8 cellular contexts compared by ENCODE assay signal in the genomic region with DNA sequence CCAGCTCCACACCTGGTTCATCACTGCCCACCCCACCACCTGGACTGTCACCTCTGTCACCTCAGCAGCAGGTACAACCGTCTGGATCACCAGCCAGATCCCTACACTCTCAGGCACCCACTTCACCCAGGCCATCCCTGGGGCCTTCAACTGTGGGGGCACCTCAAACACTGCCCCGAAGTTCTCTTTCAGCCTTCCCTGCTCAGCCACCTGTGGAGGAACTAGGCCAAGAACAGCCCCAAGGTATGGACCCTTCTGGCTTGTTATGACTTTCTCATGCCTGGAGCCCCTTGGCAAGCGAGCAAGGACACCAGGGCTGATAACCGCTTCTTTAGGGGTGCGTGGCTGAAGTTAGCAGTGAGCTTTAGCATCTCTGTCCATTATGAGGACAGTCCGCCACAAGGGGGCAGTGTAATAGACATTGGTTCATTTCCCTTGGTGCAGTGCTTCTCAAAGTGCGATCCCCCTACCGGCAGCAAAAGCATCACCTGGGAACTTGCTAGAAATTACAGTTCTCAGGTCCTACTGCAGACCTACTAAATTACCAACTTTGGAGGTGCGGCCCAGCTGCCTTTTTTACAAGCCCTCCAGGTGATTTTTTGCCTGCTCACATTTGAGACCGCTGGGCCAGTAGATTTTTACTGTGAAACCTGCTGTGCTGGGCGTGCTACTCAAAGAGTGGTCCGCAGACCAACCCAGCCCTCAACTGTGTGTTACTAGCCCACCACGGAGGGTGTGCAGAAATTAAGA. TPM values are rescaled to one million over a fixed set of nuclear protein-coding genes. Genes with fewer than 3 reads are reported as not detected.
A peak's percentile ranks its signal among the peaks of the same experiment; 100 is the strongest.
DNase-seq lines count a peak whose midpoint lies in the region; ATAC-seq, FAIRE-seq and TF ChIP-seq lines count a peak whose summit lies in the region.

No MANE protein-coding gene starts in this region.

- H3K9ac ChIP-seq in SU-DHL-6 (ENCODE audit: low read length) = no peak overlapping the region

- FAIRE-seq in H54 (lab: Jason Lieb, UNC) = peak; percentile 38

- no peak overlapping the region for H3K27ac ChIP-seq in SU-DHL-6 (ENCODE audit: low read depth, low read length)

- no peaks in the 10 kb centered on the region for H3K27me3 ChIP-seq in SU-DHL-6 (ENCODE audit: low read length)

- no peak overlapping the region for H3K27ac Mint-ChIP-seq in activated naive CD8-positive, alpha-beta T cell treated with anti-CD3 and anti-CD28 coated beads, Interleukin-2, amount 10 ng/mL, durations not matched to agents 7 days and 5 days

- H3K4me3 Mint-ChIP-seq in activated naive CD8-positive, alpha-beta T cell treated with anti-CD3 and anti-CD28 coated beads, Interleukin-2, amount 10 ng/mL, durations not matched to agents 7 days and 5 days = no peak overlapping the region

- H3K27me3 Mint-ChIP-seq in activated naive CD8-positive, alpha-beta T cell treated with anti-CD3 and anti-CD28 coated beads, Interleukin-2, amount 10 ng/mL, durations not matched to agents 7 days and 5 days = peaks cover 4% of the 10 kb centered on the region

- peaks cover 4% of the 10 kb centered on the region for H3K4me1 Mint-ChIP-seq in activated naive CD8-positive, alpha-beta T cell treated with anti-CD3 and anti-CD28 coated beads, Interleukin-2, amount 10 ng/mL, durations not matched to agents 7 days and 5 days

- TF ChIP-seq POLR2A in H54 (IDR thresholded peaks at IDR 0.05; ENCODE audit: low read depth, low read length) = no peak

- H2AFZ ChIP-seq in SU-DHL-6 (ENCODE audit: low read depth, low read length, severe bottlenecking) = no peak overlapping the region

- H3K36me3 ChIP-seq in SU-DHL-6 (ENCODE audit: low read length) = no peaks in the 10 kb centered on the region

- no peaks in the 10 kb centered on the region for H3F3A ChIP-seq in SU-DHL-6 (ENCODE audit: insufficient read depth)

- H3K9me3 Mint-ChIP-seq in activated naive CD8-positive, alpha-beta T cell treated with anti-CD3 and anti-CD28 coated beads, Interleukin-2, amount 10 ng/mL, durations not matched to agents 7 days and 5 days = no peaks in the 10 kb centered on the region

- POLR2A ChIA-PET in activated naive CD8-positive, alpha-beta T cell treated with anti-CD3 and anti-CD28 coated beads, Interleukin-2, amount 10 ng/mL, durations not matched to agents 7 days and 5 days (lab: Charles Lee) = interaction anchor here (1.0 kb wide), 1 partner anchor 10 kb away, joined by 3 read pairs; no protein-coding TSS in a partner anchor

- DNase-seq in DMS 273 treated with DMSO at 0.1 percent for 48 hours (lab: John Stamatoyannopoulos, UW) (peak; percentile 80), H54 (ENCODE audit: insufficient read length, low spot score) (peak; percentile 67), NCI-H146 treated with DMSO at 0.1 percent for 48 hours (lab: John Stamatoyannopoulos, UW; ENCODE audit: unreplicated experiment) (peak; percentile 80), cardiac septum (ENCODE audit: low spot score) (peak; percentile 90), pulmonary artery endothelial cell (ENCODE audit: low read depth, low spot score) (peak; percentile 64)
- DNase-seq in activated naive CD8-positive, alpha-beta T cell treated with anti-CD3 and anti-CD28 coated beads, Interleukin-2, amount 10 ng/mL, durations not matched to agents 7 days and 5 days = peak; percentile 78

- H3K36me3 Mint-ChIP-seq in activated naive CD8-positive, alpha-beta T cell treated with anti-CD3 and anti-CD28 coated beads, Interleukin-2, amount 10 ng/mL, durations not matched to agents 7 days and 5 days = no peaks in the 10 kb centered on the region

- no peaks in the 10 kb centered on the region for H4K20me1 ChIP-seq in SU-DHL-6 (ENCODE audit: low read depth, low read length)

- no peaks in the 10 kb centered on the region for H3K9me3 ChIP-seq in SU-DHL-6 (ENCODE audit: insufficient read depth, low read length)

- no peak overlapping the region for H3K4me2 ChIP-seq in SU-DHL-6 (ENCODE audit: low read depth, low read length, poor library complexity, severe bottlenecking)

- ATAC-seq in activated naive CD8-positive, alpha-beta T cell treated with anti-CD3 and anti-CD28 coated beads, Interleukin-2, amount 10 ng/mL, durations not matched to agents 7 days and 5 days (ENCODE audit: low read depth) = peak; percentile 97
- no peak for ATAC-seq in GM18870 (IDR thresholded peaks at IDR 0.05; ENCODE audit: unreplicated experiment)

- TF ChIP-seq CTCF in SU-DHL-6 (IDR thresholded peaks at IDR 0.05; ENCODE audit: insufficient read depth, low read length, poor library complexity, severe bottlenecking) = peak; percentile 100

- intact Hi-C loops in cardiac septum (cut with DNase I) = loop anchor here (1.0 to 5.0 kb wide), 2 partner anchors 40 to 58 kb away; no protein-coding TSS in a partner anchor

- no peaks in the 10 kb centered on the region for H3K9me2 ChIP-seq in SU-DHL-6 (replicated peaks; ENCODE audit: insufficient read depth, low read length)

- no peak overlapping the region for H3K4me3 ChIP-seq in SU-DHL-6 (ENCODE audit: insufficient read depth, low read length, poor library complexity, severe bottlenecking)

- no peaks in the 10 kb centered on the region for H3K79me2 ChIP-seq in SU-DHL-6 (ENCODE audit: insufficient read depth, low read length)

RNA-seq across cellular contexts. Expression of gene PNPLA1, which starts 32.5 kb away (rescaled TPM):
- total RNA-seq in activated naive CD8-positive, alpha-beta T cell treated with anti-CD3 and anti-CD28 coated beads, Interleukin-2, amount 10 ng/mL, durations not matched to agents 7 days and 5 days = not detected
- total RNA-seq in cardiac septum (not detected), pulmonary artery endothelial cell (not detected in 2 replicates)

RNA-seq across cellular contexts. Expression of gene BNIP5, which starts 34.3 kb away (rescaled TPM):
- not detected for total RNA-seq in activated naive CD8-positive, alpha-beta T cell treated with anti-CD3 and anti-CD28 coated beads, Interleukin-2, amount 10 ng/mL, durations not matched to agents 7 days and 5 days
- total RNA-seq in cardiac septum (not detected), pulmonary artery endothelial cell (not detected in 2 replicates)
